In genomic region chr7:39950473-39951155, GRCh38 we compare ENCODE assay signal across 7 cellular contexts. TPM values are rescaled to one million over a fixed set of nuclear protein-coding genes. Genes with fewer than 3 reads are reported as not detected.
DNase-seq lines count a peak whose midpoint lies in the region; ATAC-seq, FAIRE-seq and TF ChIP-seq lines count a peak whose summit lies in the region.

No MANE protein-coding gene starts in this region.

- H3K9ac ChIP-seq in Karpas-422 (ENCODE audit: low read length) = peak overlapping the region; percentile 98

- DNase-seq in GM12891 (ENCODE audit: insufficient read length, low spot score) (peak; percentile 25), Karpas-422 (peak; percentile 77), ecto neural progenitor cell (ENCODE audit: low spot score) (peak; percentile 70), lung (ENCODE audit: low spot score) (peak; percentile 55)
- DNase-seq in activated CD4-positive, alpha-beta memory T cell treated with anti-CD3 and anti-CD28 coated beads for 36 hours = peak; percentile 59
- DNase-seq in stimulated activated CD4-positive, alpha-beta T cell treated with anti-CD3 and anti-CD28 coated beads, TNF-alpha, amount 100 ng/mL, for 4 hours (ENCODE audit: low read depth in 3 of 3) = peak; percentile 16 to 37 (median 26)

- WGBS in lung, 2 donors = 0% methylated on average over 51 to 84 of the region's 84 CpGs

- H3K36me3 Mint-ChIP-seq in activated CD4-positive, alpha-beta memory T cell treated with anti-CD3 and anti-CD28 coated beads for 36 hours = peaks cover 19% of the 10 kb centered on the region

- H3K9me2 ChIP-seq in Karpas-422 (replicated peaks; ENCODE audit: insufficient read depth, low read length) = no peaks in the 10 kb centered on the region

- no peaks in the 10 kb centered on the region for H3K27me3 ChIP-seq in Karpas-422 (ENCODE audit: low read length)
- no peaks in the 10 kb centered on the region for H3K27me3 ChIP-seq in lung (ENCODE audit: control insufficient read depth, insufficient read depth)

- H3K27me3 Mint-ChIP-seq in activated CD4-positive, alpha-beta memory T cell treated with anti-CD3 and anti-CD28 coated beads for 36 hours = peaks cover 5% of the 10 kb centered on the region

- H3K27ac ChIP-seq in Karpas-422 (ENCODE audit: low read length) (peak overlapping the region; percentile 91), lung (ENCODE audit: low read depth in 1 of 2, low read length in 1 of 2) (peak overlapping the region; percentile 99 to 100)

- intact Hi-C loops in activated CD4-positive, alpha-beta memory T cell treated with anti-CD3 and anti-CD28 coated beads for 36 hours (cut with micrococcal nuclease) = loop anchor here (1.0 to 2.0 kb wide), 3 partner anchors 37 to 384 kb away; partner anchors contain the start of gene YAE1

- peaks cover 43% of the 10 kb centered on the region for H3K4me1 Mint-ChIP-seq in activated CD4-positive, alpha-beta memory T cell treated with anti-CD3 and anti-CD28 coated beads for 36 hours (ENCODE audit: low read depth)

- CTCF ChIA-PET in activated CD4-positive, alpha-beta memory T cell treated with anti-CD3 and anti-CD28 coated beads for 36 hours (lab: Charles Lee) = interaction anchor here (0.7 to 5.5 kb wide), 6 partner anchors 8 to 184 kb away, joined by 3 to 46 read pairs (median 3); partner anchors contain the start of gene MPLKIP

- no peak for FAIRE-seq in GM12891 (lab: Jason Lieb, UNC)

- H3K4me3 ChIP-seq in Karpas-422 (ENCODE audit: low read length) = peak overlapping the region; percentile 78
- H3K4me3 ChIP-seq in lung = peak overlapping the region; percentile 92

- TF ChIP-seq POLR2A in GM12891 (IDR thresholded peaks at IDR 0.05; ENCODE audit: low read depth, low read length) = no peak

- TF ChIP-seq CTCF in lung (IDR thresholded peaks at IDR 0.05; ENCODE audit: control extremely low read depth, extremely low read depth) = no peak

- H3K27ac Mint-ChIP-seq in activated CD4-positive, alpha-beta memory T cell treated with anti-CD3 and anti-CD28 coated beads for 36 hours = peak overlapping the region; percentile 100

- peaks cover 23% of the 10 kb centered on the region for H4K20me1 ChIP-seq in Karpas-422 (ENCODE audit: insufficient read depth, low read depth, low read length)

- peaks cover 38% of the 10 kb centered on the region for H3K4me1 ChIP-seq in Karpas-422 (ENCODE audit: low read length)
- H3K4me1 ChIP-seq in lung (ENCODE audit: control insufficient read depth in 2 of 2, insufficient read depth in 2 of 2, low read length in 2 of 2) = peaks cover 2 to 17% of the 10 kb centered on the region in 2 donors

- H2AFZ ChIP-seq in Karpas-422 (ENCODE audit: low read length) = peak overlapping the region; percentile 46; the same call in 1 of the 2 replicates

- H3K4me3 Mint-ChIP-seq in activated CD4-positive, alpha-beta memory T cell treated with anti-CD3 and anti-CD28 coated beads for 36 hours = peak overlapping the region; percentile 100

- POLR2A ChIA-PET in activated CD4-positive, alpha-beta memory T cell treated with anti-CD3 and anti-CD28 coated beads for 36 hours (lab: Charles Lee) = interaction anchor here (0.7 to 1.3 kb wide), 4 partner anchors 17 to 184 kb away, joined by 3 to 6 read pairs (median 4); partner anchors contain the start of genes MPLKIP and SUGCT

- H3K9me3 ChIP-seq in Karpas-422 (ENCODE audit: low read length) (no peaks in the 10 kb centered on the region), lung (ENCODE audit: control insufficient read depth in 2 of 2, insufficient read depth in 1 of 2, low read length in 1 of 2) (peaks cover 0 to 3% of the 10 kb centered on the region in 2 donors)

- ATAC-seq in lung (ENCODE audit: insufficient read depth, low FRiP score) = peak; percentile 9
- no peak for ATAC-seq in HG02884 (IDR thresholded peaks at IDR 0.05; ENCODE audit: unreplicated experiment)

- H3K36me3 ChIP-seq in Karpas-422 (ENCODE audit: insufficient read depth, low read length) (peaks cover 19% of the 10 kb centered on the region), lung (ENCODE audit: control insufficient read depth in 2 of 2, insufficient read depth in 2 of 2, low read length in 2 of 2) (no peaks in the 10 kb centered on the region)

- peak overlapping the region; percentile 85 for H3K4me2 ChIP-seq in Karpas-422 (ENCODE audit: low read depth, low read length, poor library complexity, severe bottlenecking)

- no peaks in the 10 kb centered on the region for H3K9me3 Mint-ChIP-seq in activated CD4-positive, alpha-beta memory T cell treated with anti-CD3 and anti-CD28 coated beads for 36 hours

- H3K79me2 ChIP-seq in Karpas-422 (ENCODE audit: low read length) = peaks cover 60% of the 10 kb centered on the region

TF ChIP-seq in GM12891, 5 proteins besides CTCF, POLR2A, EP300 and RAD21:
- TF ChIP-seq SPI1 (IDR thresholded peaks at IDR 0.05; ENCODE audit: low read depth, low read length) (no peak), POLR2AphosphoS5 (IDR thresholded peaks at IDR 0.05; ENCODE audit: low read depth, low read length) (no peak), TAF1 (IDR thresholded peaks at IDR 0.05; ENCODE audit: low read depth, low read length) (0 out of 2 replicates have a peak, but pooled peaks have one; percentile 12), PAX5 (IDR thresholded peaks at IDR 0.05; ENCODE audit: insufficient read depth, low read length, severe bottlenecking) (no peak), POU2F2 (IDR thresholded peaks at IDR 0.05; ENCODE audit: low read depth, low read length) (no peak)

RNA-seq across cellular contexts. Expression of gene CDK13, which starts 0.6 kb away (rescaled TPM):
- polyA plus RNA-seq in GM12891 (2012; ENCODE audit: low read depth, missing spikeins) = 14.7 TPM
- 64.6 and 81.1 TPM in 2 replicates for total RNA-seq in Karpas-422 (2014; rRNA removed; shearing (Covaris generic); ENCODE audit: low replicate concordance)
- 10 to 100 TPM; 29.6 to 30.5 TPM for total RNA-seq in activated CD4-positive, alpha-beta memory T cell treated with anti-CD3 and anti-CD28 coated beads for 36 hours
- total RNA-seq in lung = 100 to 1,000 TPM in 1 of 2 donors, 10 to 100 TPM in 1; 43.3 to 124 TPM
- polyA plus RNA-seq in lung = 10 to 100 TPM; 13.3 to 18.3 TPM

Comparison
In these comparisons a context has a peak if more than half of its experiments do, and no peak if none do; other contexts are left out.
1. DNase-seq: peak in every context shown above with its lines; median percentile 77 in Karpas-422; 70 in ecto neural progenitor cell; 59 in activated CD4-positive, alpha-beta memory T cell treated with anti-CD3 and anti-CD28 coated beads for 36 hours; 55 in lung; 26 in stimulated activated CD4-positive, alpha-beta T cell treated with anti-CD3 and anti-CD28 coated beads, TNF-alpha, amount 100 ng/mL, for 4 hours; 25 in GM12891.